In genomic region chr22:41403532-41404318, GRCh38 we compare ENCODE assay signal across 8 cellular contexts. TPM values are rescaled to one million over a fixed set of nuclear protein-coding genes. Genes with fewer than 3 reads are reported as not detected.
DNase-seq lines count a peak whose midpoint lies in the region; ATAC-seq and TF ChIP-seq lines count a peak whose summit lies in the region.

No MANE protein-coding gene starts in this region.

- no peaks in the 10 kb centered on the region for H3K27me3 Mint-ChIP-seq in CD4-positive, alpha-beta T cell

- no peak overlapping the region for H3K4me3 ChIP-seq in foreskin fibroblast (ENCODE audit: low read depth in 1 of 2, low read length in 2 of 2)

- CTCF ChIA-PET in CD4-positive, alpha-beta T cell (lab: Charles Lee), result interaction anchor here (0.5 to 4.4 kb wide), 24 partner anchors 21 to 407 kb away, joined by 3 to 54 read pairs (median 4); partner anchors contain the start of genes ACO2, PHF5A, TEF and TOB2

- peak; percentile 96 for TF ChIP-seq CTCF in CD4-positive, alpha-beta T cell (IDR thresholded peaks at IDR 0.05)
- TF ChIP-seq CTCF in GM20000 (IDR thresholded peaks at IDR 0.05; ENCODE audit: extremely low read depth, missing control alignments) (peak; percentile 90), foreskin fibroblast (IDR thresholded peaks at IDR 0.05; ENCODE audit: low read depth, low read length) (peak; percentile 93)

- in situ Hi-C loops in SK-MEL-5 (cut with HindIII; ENCODE audit: low pct_unique_long_range_greater_than_20kb, low sequenced_read_pairs), result no loop called here

- H3K9me3 ChIP-seq in CD4-positive, alpha-beta T cell (ENCODE audit: control insufficient read depth, low read length), result no peaks in the 10 kb centered on the region

- no peak overlapping the region for H3K4me3 Mint-ChIP-seq in CD4-positive, alpha-beta T cell

- no peaks in the 10 kb centered on the region for H3K36me3 Mint-ChIP-seq in CD4-positive, alpha-beta T cell (ENCODE audit: low read depth)

- DNase-seq in CD4-positive, alpha-beta T cell, result peak; percentile 69 to 79 (median 74)
- DNase-seq in GM20000 (ENCODE audit: low spot score), result peak; percentile 94
- DNase-seq in M059J (ENCODE audit: low read depth), result peak; percentile 90
- DNase-seq in SK-MEL-5 (ENCODE audit: low read depth, low spot score), result peak; percentile 96
- peak; percentile 77 for DNase-seq in activated gamma-delta T cell treated with anti-CD3 and anti-CD28 coated beads, Interleukin-2, amount 50 U/mL, for 16 hours (ENCODE audit: low read depth)
- DNase-seq in foreskin fibroblast, result peak; percentile 85 to 95
- DNase-seq in nucleus accumbens (lab: John Stamatoyannopoulos, UW), result peak; percentile 68 to 100 (median 97)
- DNase-seq in stromal cell of bone marrow (ENCODE audit: low read depth), result peak; percentile 83

- POLR2A ChIA-PET in CD4-positive, alpha-beta T cell (lab: Charles Lee), result interaction anchor here (0.6 to 2.1 kb wide), 9 partner anchors 22 to 217 kb away, joined by 3 to 18 read pairs (median 4); partner anchors contain the start of genes ACO2, DESI1, PHF5A and PMM1

- H3K4me1 Mint-ChIP-seq in CD4-positive, alpha-beta T cell (ENCODE audit: low read depth), result peaks cover 6% of the 10 kb centered on the region

- H3K27me3 ChIP-seq in CD4-positive, alpha-beta T cell (ENCODE audit: control insufficient read depth, insufficient read depth, low read length), result no peaks in the 10 kb centered on the region

- H3K9me3 Mint-ChIP-seq in CD4-positive, alpha-beta T cell, result no peaks in the 10 kb centered on the region

- no peak overlapping the region for H3K27ac Mint-ChIP-seq in CD4-positive, alpha-beta T cell

- intact Hi-C loops in CD4-positive, alpha-beta T cell (cut with DNase I, micrococcal nuclease), result loop anchor here (1.0 to 2.0 kb wide), 4 partner anchors 114 to 194 kb away; no protein-coding TSS in a partner anchor

- H3K27ac ChIP-seq in CD4-positive, alpha-beta T cell (ENCODE audit: low read depth, low read length), result no peak overlapping the region

- peak; percentile 99 for ATAC-seq in CD4-positive, alpha-beta T cell (ENCODE audit: poor library complexity)

RNA-seq across cellular contexts. Expression of gene TEF, which starts 22.0 kb away (rescaled TPM):
- 1 to 10 TPM; 2.4 to 2.6 TPM for total RNA-seq in CD4-positive, alpha-beta T cell
- 7.6 and 12.0 TPM in 2 replicates for total RNA-seq in M059J (2014; rRNA removed; shearing (Covaris generic))
- 4.9 and 6.9 TPM in 2 replicates for total RNA-seq in SK-MEL-5 (2014; rRNA removed; shearing (Covaris generic))
- 5.4 and 10.7 TPM in 2 replicates for polyA plus RNA-seq in SK-MEL-5 (2015; cell fraction: cytosol; rRNA removed)
- polyA plus RNA-seq in SK-MEL-5 (2015; cell fraction: nucleus; rRNA removed), result 6.4 and 7.8 TPM in 2 replicates

RNA-seq across cellular contexts. Expression of gene TOB2, which starts 42.9 kb away (rescaled TPM):
- total RNA-seq in CD4-positive, alpha-beta T cell, result 10 to 100 TPM; 21.0 to 26.7 TPM
- total RNA-seq in M059J (2014; rRNA removed; shearing (Covaris generic)), result 10.1 and 19.0 TPM in 2 replicates
- total RNA-seq in SK-MEL-5 (2014; rRNA removed; shearing (Covaris generic)), result 19.9 and 23.4 TPM in 2 replicates
- 27.3 and 31.6 TPM in 2 replicates for polyA plus RNA-seq in SK-MEL-5 (2015; cell fraction: cytosol; rRNA removed)
- 20.5 and 31.5 TPM in 2 replicates for polyA plus RNA-seq in SK-MEL-5 (2015; cell fraction: nucleus; rRNA removed)
